ENCODE assay signal across 8 cellular contexts in genomic region chr10:110069502-110069982, GRCh38.
DNase-seq lines count a peak whose midpoint lies in the region; ATAC-seq and TF ChIP-seq lines count a peak whose summit lies in the region.

No MANE protein-coding gene starts in this region.

- H3K36me3 Mint-ChIP-seq in CD4-positive, alpha-beta memory T cell = peaks cover 0 to 3% of the 10 kb centered on the region in 2 donors
- H3K36me3 Mint-ChIP-seq in T-cell = no peaks in the 10 kb centered on the region
- peaks cover 10% of the 10 kb centered on the region for H3K36me3 Mint-ChIP-seq in memory B cell

- peaks cover 3% of the 10 kb centered on the region for H4K20me1 ChIP-seq in hepatocyte (ENCODE audit: insufficient read depth, poor library complexity, severe bottlenecking)

- H3K9me2 ChIP-seq in hepatocyte (replicated peaks; ENCODE audit: insufficient read depth) = no peaks in the 10 kb centered on the region

- 86% methylated on average over 1 of the region's 1 CpG for WGBS in hepatocyte (ENCODE audit: low lambda C conversion rate, missing lambda C conversion rate)

- H3K9me3 ChIP-seq in CD4-positive, alpha-beta memory T cell (ENCODE audit: control insufficient read depth in 1 of 2, low read length in 2 of 2) = no peaks in the 10 kb centered on the region
- H3K9me3 ChIP-seq in hepatocyte (ENCODE audit: low read depth) = no peaks in the 10 kb centered on the region

- peak overlapping the region; percentile 80 to 95 (median 89) for H3K27ac Mint-ChIP-seq in CD4-positive, alpha-beta memory T cell
- H3K27ac Mint-ChIP-seq in T-cell (peak overlapping the region; percentile 94 to 95), memory B cell (peak overlapping the region; percentile 79)

- H3K4me2 ChIP-seq in hepatocyte = no peak overlapping the region

- H3K27me3 Mint-ChIP-seq in CD4-positive, alpha-beta memory T cell = no peaks in the 10 kb centered on the region
- no peaks in the 10 kb centered on the region for H3K27me3 Mint-ChIP-seq in T-cell
- H3K27me3 Mint-ChIP-seq in memory B cell = no peaks in the 10 kb centered on the region

- no peak for TF ChIP-seq CTCF in hepatocyte (IDR thresholded peaks at IDR 0.05; ENCODE audit: poor library complexity)

- peak overlapping the region; percentile 55 for H3K27ac ChIP-seq in CD4-positive, alpha-beta memory T cell (ENCODE audit: low read depth, low read length)
- no peak overlapping the region for H3K27ac ChIP-seq in hepatocyte

- H3K79me2 ChIP-seq in hepatocyte = peaks cover 95% of the 10 kb centered on the region

- H3K36me3 ChIP-seq in CD4-positive, alpha-beta memory T cell (ENCODE audit: insufficient read depth, low read length) = no peaks in the 10 kb centered on the region
- H3K36me3 ChIP-seq in hepatocyte (replicated peaks; ENCODE audit: insufficient read depth, low read depth) = no peaks in the 10 kb centered on the region

- H3K4me3 Mint-ChIP-seq in CD4-positive, alpha-beta memory T cell = peak overlapping the region; percentile 69 to 87 (median 78)
- peak overlapping the region; percentile 58 to 67 (median 61) for H3K4me3 Mint-ChIP-seq in T-cell
- peak overlapping the region; percentile 65 for H3K4me3 Mint-ChIP-seq in memory B cell

- no peaks in the 10 kb centered on the region for H3K27me3 ChIP-seq in CD4-positive, alpha-beta memory T cell (ENCODE audit: insufficient read depth, low read length)
- no peaks in the 10 kb centered on the region for H3K27me3 ChIP-seq in hepatocyte

- H3K4me1 ChIP-seq in CD4-positive, alpha-beta memory T cell (ENCODE audit: insufficient read depth, low read length) = peaks cover 97% of the 10 kb centered on the region
- H3K4me1 ChIP-seq in hepatocyte (ENCODE audit: insufficient read depth) = peaks cover 20% of the 10 kb centered on the region

- H3K4me3 ChIP-seq in CD4-positive, alpha-beta memory T cell (ENCODE audit: low read length in 2 of 2) = no peak overlapping the region
- H3K4me3 ChIP-seq in hepatocyte = no peak overlapping the region

- no peak overlapping the region for H2AFZ ChIP-seq in hepatocyte

- no peaks in the 10 kb centered on the region for H3K9me3 Mint-ChIP-seq in CD4-positive, alpha-beta memory T cell
- H3K9me3 Mint-ChIP-seq in T-cell = no peaks in the 10 kb centered on the region
- peaks cover 1% of the 10 kb centered on the region for H3K9me3 Mint-ChIP-seq in memory B cell

- POLR2A ChIA-PET in CD4-positive, alpha-beta memory T cell (lab: Charles Lee; ENCODE audit: partially characterized antibody) = interaction anchor here (0.7 to 5.7 kb wide), 13 partner anchors 8 to 167 kb away, joined by 3 to 61 read pairs (median 4); partner anchors contain the start of gene ADD3
- POLR2A ChIA-PET in T-cell (lab: Charles Lee) = interaction anchor here (0.6 to 1.5 kb wide), 8 partner anchors 9 to 194 kb away, joined by 3 to 5 read pairs (median 3); no protein-coding TSS in a partner anchor

- ATAC-seq in GM19324 (IDR thresholded peaks at IDR 0.05; ENCODE audit: low FRiP score, unreplicated experiment) (peak; percentile 61), HG03139 (IDR thresholded peaks at IDR 0.05; ENCODE audit: unreplicated experiment) (peak; percentile 41), T-cell (replicated peaks in 1 of 4) (peak; percentile 63 to 72 (median 66)), memory B cell (ENCODE audit: low read depth) (peak; percentile 72)

- peaks cover 63 to 98% (median 81%) of the 10 kb centered on the region in 4 donors for H3K4me1 Mint-ChIP-seq in CD4-positive, alpha-beta memory T cell
- H3K4me1 Mint-ChIP-seq in T-cell (peaks cover 93 to 100% (median 95%) of the 10 kb centered on the region in 3 donors), memory B cell (peaks cover 47% of the 10 kb centered on the region)

- intact Hi-C loops in CD4-positive, alpha-beta memory T cell (cut with micrococcal nuclease) = loop anchor here (1.0 to 2.0 kb wide), 4 partner anchors 8 to 59 kb away; no protein-coding TSS in a partner anchor

- peak in 3 of 5 donors; percentile 40 to 57 (median 51) for DNase-seq in CD4-positive, alpha-beta memory T cell
- DNase-seq in T-cell (no peak), memory B cell (ENCODE audit: low spot score in 2 of 2) (no peak), hepatocyte (ENCODE audit: low spot score) (no peak), HUDEP-2 (lab: John Stamatoyannopoulos, UW; ENCODE audit: unreplicated experiment in 76 of 76) (no peak), islet precursor cell (no peak)

- CTCF ChIA-PET in CD4-positive, alpha-beta memory T cell (lab: Charles Lee; ENCODE audit: partially characterized antibody) = interaction anchor here (0.7 to 4.0 kb wide), 9 partner anchors 8 to 172 kb away, joined by 3 to 18 read pairs (median 4); no protein-coding TSS in a partner anchor
- CTCF ChIA-PET in T-cell (lab: Charles Lee) = interaction anchor here (0.7 to 1.3 kb wide), 5 partner anchors 11 to 39 kb away, joined by 3 to 4 read pairs (median 4); no protein-coding TSS in a partner anchor

Comparison
In these comparisons a context has a peak if more than half of its experiments do, and no peak if none do; other contexts are left out.
1. DNase-seq: peak in CD4-positive, alpha-beta memory T cell (3 of 5); none in T-cell (0 of 34), memory B cell (0 of 2), hepatocyte (single experiment), HUDEP-2 (0 of 76) and islet precursor cell (single experiment).
2. Peak in every context shown above with its lines, with median percentiles within 50 percentile points of each other: H3K27ac Mint-ChIP-seq, H3K4me3 Mint-ChIP-seq and ATAC-seq.